Comparison of ENCODE assay signal across 8 cellular contexts in genomic region chr17:4950757-4951204, GRCh38. TPM values are rescaled to one million over a fixed set of nuclear protein-coding genes. Genes with fewer than 3 reads are reported as not detected.
A peak's percentile ranks its signal among the peaks of the same experiment; 100 is the strongest.
DNase-seq lines count a peak whose midpoint lies in the region; ATAC-seq and TF ChIP-seq lines count a peak whose summit lies in the region.

Gene ENO3 (plus strand): TSS chr17:4951119. CDS start chr17:4951830, 711 bp downstream.

- no TSS peak for BruUV-seq in Calu3 (replicated peaks; lab: Mats Ljungman, UMichigan)

- H3K9me3 ChIP-seq in MM.1S (replicated peaks; ENCODE audit: insufficient read depth, low read length): no peaks in the 10 kb centered on the region

- peak within 1 kb of the TSS; percentile 97 for H3K4me2 ChIP-seq in MM.1S (ENCODE audit: low read depth, low read length)

- H2AFZ ChIP-seq in MM.1S (ENCODE audit: low read length): peak within 1 kb of the TSS; percentile 83

- WGBS in lower leg skin, 2 donors: 55 to 60% methylated on average over 7 of the region's 7 CpGs
- WGBS in urinary bladder: 39% methylated on average over 7 of the region's 7 CpGs

- H3K4me1 ChIP-seq in MM.1S (ENCODE audit: low read length) (peaks cover 21% of the 10 kb centered on the region), urinary bladder (ENCODE audit: insufficient read depth) (no peaks in the 10 kb centered on the region)

- H3K4me3 Mint-ChIP-seq in Calu3 (ENCODE audit: low read depth, unreplicated experiment): peak within 1 kb of the TSS; percentile 89

- H3K4me1 Mint-ChIP-seq in Calu3 (ENCODE audit: low read depth, unreplicated experiment): peaks cover 14% of the 10 kb centered on the region

- H3K36me3 ChIP-seq in MM.1S (replicated peaks; ENCODE audit: insufficient read depth, low read length) (no peaks in the 10 kb centered on the region), brain microvascular endothelial cell (replicated peaks) (peaks cover 23% of the 10 kb centered on the region), urinary bladder (ENCODE audit: insufficient read depth) (no peaks in the 10 kb centered on the region)

- no peaks in the 10 kb centered on the region for H3K27me3 Mint-ChIP-seq in Calu3 (ENCODE audit: unreplicated experiment)

- H3K9ac ChIP-seq in MM.1S (ENCODE audit: low read length): peak within 1 kb of the TSS; percentile 99

- peaks cover 42% of the 10 kb centered on the region for H3K36me3 Mint-ChIP-seq in Calu3 (ENCODE audit: insufficient read depth, unreplicated experiment)

- no peaks in the 10 kb centered on the region for H3K27me3 ChIP-seq in MM.1S (replicated peaks; ENCODE audit: insufficient read depth, low read length)
- H3K27me3 ChIP-seq in brain microvascular endothelial cell (replicated peaks): no peaks in the 10 kb centered on the region

- H3K79me2 ChIP-seq in MM.1S (ENCODE audit: low read length): peaks cover 31% of the 10 kb centered on the region

- TF ChIP-seq CTCF in Calu3 (IDR thresholded peaks at IDR 0.05; ENCODE audit: unreplicated experiment) (no peak), MM.1S (IDR thresholded peaks at IDR 0.05; ENCODE audit: low read length) (no peak), brain microvascular endothelial cell (IDR thresholded peaks at IDR 0.05; ENCODE audit: low read depth, low read length, missing control alignments) (no peak), lower leg skin (IDR thresholded peaks at IDR 0.05) (no peak)

- H3K9me3 Mint-ChIP-seq in Calu3 (ENCODE audit: low read depth, unreplicated experiment): peaks cover 1% of the 10 kb centered on the region

- no peak for ATAC-seq in HG03432 (IDR thresholded peaks at IDR 0.05; ENCODE audit: unreplicated experiment)

- no peaks in the 10 kb centered on the region for H3K9me2 ChIP-seq in MM.1S (replicated peaks; ENCODE audit: insufficient read depth, low read length)

- H3F3A ChIP-seq in MM.1S (ENCODE audit: insufficient read depth, low read length): peaks cover 39% of the 10 kb centered on the region

- CTCF ChIA-PET in Calu3 (lab: Charles Lee): no interaction called here

- DNase-seq in Calu3 (no peak), MM.1S (no peak), brain microvascular endothelial cell (no peak), lower leg skin (ENCODE audit: low spot score in 2 of 2) (no peak), activated gamma-delta T cell treated with Interleukin-2 at 50 U/mL for 16 hours (no peak)
- no peak for DNase-seq in effector CD8-positive, alpha-beta T cell (lab: John Stamatoyannopoulos, UW)

- H3K27ac Mint-ChIP-seq in Calu3 (ENCODE audit: unreplicated experiment): peak within 1 kb of the TSS; percentile 63

- H4K20me1 ChIP-seq in MM.1S (ENCODE audit: insufficient read depth, low read length): peaks cover 12% of the 10 kb centered on the region

- no peak for TF ChIP-seq POLR2A in lower leg skin (IDR thresholded peaks at IDR 0.05)

- in situ Hi-C loops in brain microvascular endothelial cell (cut with HindIII; ENCODE audit: low pct_ligation_motif_present, low sequenced_read_pairs): no loop called here

- peak within 1 kb of the TSS; percentile 81 for H3K4me3 ChIP-seq in MM.1S (ENCODE audit: low read length)
- peak within 1 kb of the TSS; percentile 48 for H3K4me3 ChIP-seq in brain microvascular endothelial cell (ENCODE audit: low read depth, low read length)
- peak within 1 kb of the TSS; percentile 44 for H3K4me3 ChIP-seq in lower leg skin (ENCODE audit: low read depth, poor library complexity, severe bottlenecking)
- H3K4me3 ChIP-seq in urinary bladder (ENCODE audit: low read depth, low read length): peak within 1 kb of the TSS; percentile 97

- intact Hi-C loops in Calu3 (cut with micrococcal nuclease; ENCODE audit: unreplicated experiment): no loop called here
- intact Hi-C loops in lower leg skin (cut with DNase I; ENCODE audit: low total_unique reads): no loop called here

- H3K27ac ChIP-seq in MM.1S (ENCODE audit: low read length): peak within 1 kb of the TSS; percentile 100
- H3K27ac ChIP-seq in brain microvascular endothelial cell: peak within 1 kb of the TSS; percentile 88
- H3K27ac ChIP-seq in urinary bladder (ENCODE audit: low read depth): peak within 1 kb of the TSS; percentile 70

RNA-seq across cellular contexts. Expression of gene ENO3, which starts in this region (rescaled TPM):
- 12.3 and 12.9 TPM in 2 replicates for total RNA-seq in Calu3 (2022)
- 1 to 10 TPM; 1.0 to 7.9 (median 4.9) TPM for total RNA-seq in lower leg skin
- 31.5 TPM for total RNA-seq in urinary bladder
- 6.3 TPM for polyA plus RNA-seq in urinary bladder

Comparison
In these comparisons a context has a peak if more than half of its experiments do, and no peak if none do; other contexts are left out.
1. H3K4me3 ChIP-seq: peak in every context shown above with its lines; median percentile 97 in urinary bladder; 81 in MM.1S; 48 in brain microvascular endothelial cell; 44 in lower leg skin.